In the genomic region with DNA sequence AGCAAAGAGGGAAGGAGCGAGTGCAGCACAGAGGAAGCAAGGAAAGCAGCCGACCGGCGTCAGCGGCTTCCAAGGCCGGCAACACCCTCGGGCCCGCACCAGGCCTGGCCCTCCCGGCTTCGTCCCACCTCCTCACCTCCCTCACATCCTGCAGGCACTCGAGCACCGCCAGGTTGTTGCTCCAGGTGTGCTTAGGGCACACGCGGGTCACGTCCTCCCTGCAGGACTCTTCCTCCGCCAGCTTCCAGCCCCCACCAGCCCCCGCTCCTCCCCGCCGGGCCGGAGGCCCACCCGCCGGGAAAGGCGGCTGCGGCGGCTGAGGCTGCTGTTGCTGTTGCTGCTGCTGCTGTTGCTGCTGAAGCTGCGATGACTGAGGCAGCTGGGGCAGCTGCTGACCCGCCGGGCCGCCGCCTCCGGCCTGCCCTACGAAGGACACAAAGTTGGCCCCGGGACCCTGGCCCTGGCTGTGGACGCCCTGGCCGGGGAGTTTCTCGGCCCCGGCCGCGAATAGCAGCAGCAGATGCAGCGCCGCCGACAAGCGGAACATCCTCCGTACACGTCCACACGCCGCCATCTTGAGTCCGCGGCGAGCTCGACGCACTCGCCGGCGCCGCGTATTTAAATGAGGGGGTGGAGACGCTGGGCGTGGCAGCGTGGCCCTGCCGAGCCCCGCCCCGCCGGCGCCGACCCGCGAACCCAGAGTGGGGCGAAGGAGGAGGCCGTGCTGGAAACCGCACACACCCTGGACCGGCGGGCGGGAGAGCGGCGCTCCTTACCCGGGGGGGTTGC, we compare ENCODE assay signal across 8 cellular contexts. TPM values are rescaled to one million over a fixed set of nuclear protein-coding genes. Genes with fewer than 3 reads are reported as not detected.
DNase-seq lines count a peak whose midpoint lies in the region; ATAC-seq and TF ChIP-seq lines count a peak whose summit lies in the region.

A gene (minus strand): TSS at position 594 of the 789 bp plus-strand sequence. CDS start 20 bp downstream, at position 574.

- CTCF ChIA-PET in CD4-positive, alpha-beta T cell (lab: Charles Lee): interaction anchor here (0.6 to 2.4 kb wide), 2 partner anchors 29 to 60 kb away, joined by 5 to 9 read pairs; no protein-coding TSS in a partner anchor

- peak; percentile 82 to 91 (median 88) for DNase-seq in CD4-positive, alpha-beta T cell
- DNase-seq in NK-92 (lab: John Stamatoyannopoulos, UW; ENCODE audit: unreplicated experiment) (peak; percentile 32), mesenchymal stem cell (peak; percentile 92)
- DNase-seq in activated CD8-positive, alpha-beta memory T cell treated with anti-CD3 and anti-CD28 coated beads for 4 hours (ENCODE audit: low read depth in 2 of 2): peak; percentile 76 to 79
- peak; percentile 83 to 86 (median 84) for DNase-seq in effector memory CD4-positive, alpha-beta T cell
- peak; percentile 75 for DNase-seq in stimulated activated CD8-positive, alpha-beta memory T cell treated with anti-CD3 and anti-CD28 coated beads, Interleukin-12 subunit alpha, Interleukin-12 subunit beta, amount 100 ng/mL, for 24 hours (ENCODE audit: extremely low read depth)

- H2BK5ac ChIP-seq in mesenchymal stem cell (ENCODE audit: low read depth, low read length, poor library complexity, severe bottlenecking): peak within 1 kb of the TSS; percentile 33

- ATAC-seq in CD4-positive, alpha-beta T cell (ENCODE audit: poor library complexity): peak; percentile 88
- ATAC-seq in GM19438 (IDR thresholded peaks at IDR 0.05; ENCODE audit: low read depth, unreplicated experiment): peak; percentile 94
- peak; percentile 96 for ATAC-seq in HG03571 (IDR thresholded peaks at IDR 0.05; ENCODE audit: unreplicated experiment)

- no peaks in the 10 kb centered on the region for H3K27me3 ChIP-seq in CD4-positive, alpha-beta T cell (ENCODE audit: control insufficient read depth, insufficient read depth, low read length)
- H3K27me3 ChIP-seq in effector memory CD4-positive, alpha-beta T cell (replicated peaks; ENCODE audit: control insufficient read depth, insufficient read depth, low read length, poor library complexity, severe bottlenecking): no peaks in the 10 kb centered on the region
- no peaks in the 10 kb centered on the region for H3K27me3 ChIP-seq in mesenchymal stem cell (ENCODE audit: control insufficient read depth in 1 of 2, insufficient read depth in 1 of 2, low read length in 2 of 2)

- no peaks in the 10 kb centered on the region for H3K9me3 ChIP-seq in CD4-positive, alpha-beta T cell (ENCODE audit: control insufficient read depth, low read length)
- H3K9me3 ChIP-seq in effector memory CD4-positive, alpha-beta T cell (ENCODE audit: control insufficient read depth, low read length): no peaks in the 10 kb centered on the region
- H3K9me3 ChIP-seq in mesenchymal stem cell (ENCODE audit: control insufficient read depth, low read length): no peaks in the 10 kb centered on the region

- H3K36me3 Mint-ChIP-seq in CD4-positive, alpha-beta T cell (ENCODE audit: low read depth): peaks cover 19% of the 10 kb centered on the region

- intact Hi-C loops in CD4-positive, alpha-beta T cell (cut with DNase I, micrococcal nuclease): loop anchor here (1.0 to 10.0 kb wide), 7 partner anchors 38 to 1942 kb away; a partner anchor contains a TSS

- POLR2A ChIA-PET in CD4-positive, alpha-beta T cell (lab: Charles Lee): interaction anchor here (0.7 to 2.5 kb wide), 27 partner anchors 10 to 310 kb away, joined by 3 to 24 read pairs (median 4); a partner anchor contains a TSS

- peak within 1 kb of the TSS; percentile 37 for H2BK120ac ChIP-seq in mesenchymal stem cell (ENCODE audit: low read depth, low read length)

- H3K4me3 ChIP-seq in effector memory CD4-positive, alpha-beta T cell (ENCODE audit: insufficient read depth, low read depth, low read length, poor library complexity, severe bottlenecking): peak within 1 kb of the TSS; percentile 86
- peak within 1 kb of the TSS; percentile 82 to 96 for H3K4me3 ChIP-seq in mesenchymal stem cell (ENCODE audit: insufficient read depth in 1 of 2, low read depth in 1 of 2, low read length in 2 of 2)

- H2BK12ac ChIP-seq in mesenchymal stem cell (ENCODE audit: low read length in 2 of 2): peak within 1 kb of the TSS; percentile 38 to 72

- no peaks in the 10 kb centered on the region for H3K27me3 Mint-ChIP-seq in CD4-positive, alpha-beta T cell

- H2AFZ ChIP-seq in mesenchymal stem cell (ENCODE audit: low read depth, low read length): peak within 1 kb of the TSS; percentile 76

- H2AK5ac ChIP-seq in mesenchymal stem cell (ENCODE audit: low read length, severe bottlenecking): no peak within 1 kb of the TSS

- peak within 1 kb of the TSS; percentile 57 for H3K4me2 ChIP-seq in mesenchymal stem cell (ENCODE audit: low read length, poor library complexity, severe bottlenecking)

- H3K36me3 ChIP-seq in effector memory CD4-positive, alpha-beta T cell (ENCODE audit: control insufficient read depth, insufficient read depth, low read length): no peaks in the 10 kb centered on the region
- H3K36me3 ChIP-seq in mesenchymal stem cell (ENCODE audit: control insufficient read depth in 1 of 2, insufficient read depth in 2 of 2, low read depth in 1 of 2, low read length in 2 of 2): no peaks in the 10 kb centered on the region

- H3K9me3 Mint-ChIP-seq in CD4-positive, alpha-beta T cell: no peaks in the 10 kb centered on the region

- peak within 1 kb of the TSS; percentile 95 for H3K4me3 Mint-ChIP-seq in CD4-positive, alpha-beta T cell

- no peak for TF ChIP-seq CTCF in CD4-positive, alpha-beta T cell (IDR thresholded peaks at IDR 0.05)

- peaks cover 29% of the 10 kb centered on the region for H3K4me1 ChIP-seq in effector memory CD4-positive, alpha-beta T cell (ENCODE audit: control insufficient read depth, insufficient read depth, low read length, poor library complexity, severe bottlenecking)
- H3K4me1 ChIP-seq in mesenchymal stem cell (ENCODE audit: control insufficient read depth, insufficient read depth, low read depth, low read length): peaks cover 13% of the 10 kb centered on the region

- H3K14ac ChIP-seq in mesenchymal stem cell (ENCODE audit: low read length in 2 of 2): peak within 1 kb of the TSS; percentile 5 to 96

- peak within 1 kb of the TSS; percentile 91 for H3K27ac ChIP-seq in CD4-positive, alpha-beta T cell (ENCODE audit: low read depth, low read length)
- peak within 1 kb of the TSS; percentile 86 for H3K27ac ChIP-seq in effector memory CD4-positive, alpha-beta T cell (ENCODE audit: insufficient read depth, low read length, poor library complexity, severe bottlenecking)
- peak within 1 kb of the TSS; percentile 84 for H3K27ac ChIP-seq in mesenchymal stem cell (ENCODE audit: low read length, poor library complexity, severe bottlenecking)

- peak within 1 kb of the TSS; percentile 19 to 36 for H3K4ac ChIP-seq in mesenchymal stem cell (ENCODE audit: low read depth in 1 of 2, low read length in 2 of 2)

- H3K27ac Mint-ChIP-seq in CD4-positive, alpha-beta T cell: peak within 1 kb of the TSS; percentile 95

- peak within 1 kb of the TSS; percentile 90 for H4K91ac ChIP-seq in mesenchymal stem cell (ENCODE audit: low read length)

- under 1% methylated on average over 76 of the region's 77 CpGs for WGBS in mesenchymal stem cell

- H3K18ac ChIP-seq in mesenchymal stem cell (ENCODE audit: low read depth in 1 of 2, low read length in 2 of 2): peak within 1 kb of the TSS; percentile 60 to 73

- no peaks in the 10 kb centered on the region for H3K79me1 ChIP-seq in mesenchymal stem cell (replicated peaks; ENCODE audit: low read length, poor library complexity, severe bottlenecking)

- H3K9ac ChIP-seq in mesenchymal stem cell (ENCODE audit: low read length): peak within 1 kb of the TSS; percentile 95

- peak within 1 kb of the TSS; percentile 39 for H2BK15ac ChIP-seq in mesenchymal stem cell (ENCODE audit: low read depth, poor library complexity, severe bottlenecking)

- H3K23ac ChIP-seq in mesenchymal stem cell (ENCODE audit: low read length in 2 of 2): peak within 1 kb of the TSS; percentile 69 to 99

- H3K4me1 Mint-ChIP-seq in CD4-positive, alpha-beta T cell (ENCODE audit: low read depth): peaks cover 62% of the 10 kb centered on the region

- H4K8ac ChIP-seq in mesenchymal stem cell (ENCODE audit: low read length): peak within 1 kb of the TSS; percentile 21

RNA-seq across cellular contexts. Expression of the gene that starts here (rescaled TPM):
- 100 to 1,000 TPM; 110 to 114 TPM for total RNA-seq in CD4-positive, alpha-beta T cell
- polyA plus RNA-seq in mesenchymal stem cell (2013, experiment 1 of 2): 117 TPM
- 111 TPM for polyA plus RNA-seq in mesenchymal stem cell (2013, experiment 2 of 2)

Comparison
In these comparisons a context has a peak if more than half of its experiments do, and no peak if none do; other contexts are left out.
1. Peak in every context shown above with its lines: DNase-seq, ATAC-seq, H3K4me3 ChIP-seq and H3K27ac ChIP-seq.
2. DNase-seq: peak in every context shown above with its lines; median percentile 92 in mesenchymal stem cell; 88 in CD4-positive, alpha-beta T cell; 84 in effector memory CD4-positive, alpha-beta T cell; 78 in activated CD8-positive, alpha-beta memory T cell treated with anti-CD3 and anti-CD28 coated beads for 4 hours; 75 in stimulated activated CD8-positive, alpha-beta memory T cell treated with anti-CD3 and anti-CD28 coated beads, Interleukin-12 subunit alpha, Interleukin-12 subunit beta, amount 100 ng/mL, for 24 hours; 32 in NK-92.